ENCODE assay signal across 11 cellular contexts in genomic region chr19:55440411-55441105, GRCh38. TPM values are rescaled to one million over a fixed set of nuclear protein-coding genes. Genes with fewer than 3 reads are reported as not detected.
DNase-seq lines count a peak whose midpoint lies in the region; ATAC-seq and TF ChIP-seq lines count a peak whose summit lies in the region.
"Had no signal": no experiment of that assay in that cellular context is flagged by ENCODE, and none has a peak within 500 bp of the region (broad histone marks: within the 10 kb centered on the region; RNA-seq: fewer than 3 reads in every experiment).

No MANE protein-coding gene starts in this region.

- H4K20me1 ChIP-seq in BLaER1 treated with 17β-estradiol and CSF1 and Interleukin-3, amounts not matched to agents 10 nM and 100 nM, result peaks cover 0 to 44% (median 4%) of the 10 kb centered on the region in 11 experiments; a peak in 10 of 22 replicates

- peaks cover 48 to 77% (median 59%) of the 10 kb centered on the region in 3 donors for H3K27me3 Mint-ChIP-seq in CD14-positive monocyte (ENCODE audit: low read depth in 3 of 3)

- no peak overlapping the region for H3K9ac ChIP-seq in BLaER1 treated with 17β-estradiol and CSF1 and Interleukin-3, amounts not matched to agents 10 nM and 100 nM

- peak overlapping the region in 1 of 2 donors; percentile 92 for H3K4me3 Mint-ChIP-seq in CD14-positive monocyte

- H3K36me3 Mint-ChIP-seq in CD14-positive monocyte, result peaks cover 5 to 12% of the 10 kb centered on the region in 2 donors

- H3K9me3 Mint-ChIP-seq in CD14-positive monocyte, result peaks cover 0 to 38% (median 13%) of the 10 kb centered on the region in 7 donors
- H3K9me3 Mint-ChIP-seq: stimulated activated naive CD8-positive, alpha-beta T cell treated with anti-CD3 and anti-CD28 coated beads, Interleukin-15, Interleukin-2, amounts not matched to agents 100 ng/mL and 50 ng/mL, for 24 hours had no signal

- intact Hi-C loops in CD14-positive monocyte (cut with micrococcal nuclease), result no loop called here

- H3K36me3 ChIP-seq in BLaER1 treated with 17β-estradiol and CSF1 and Interleukin-3, amounts not matched to agents 10 nM and 100 nM, result no peaks in the 10 kb centered on the region

- peaks cover 0 to 12% (median 0%) of the 10 kb centered on the region in 11 experiments; a peak in 1 of 22 replicates for H3K9me3 ChIP-seq in BLaER1 treated with 17β-estradiol and CSF1 and Interleukin-3, amounts not matched to agents 10 nM and 100 nM (replicated peaks in 1 of 11)
- no peaks in the 10 kb centered on the region for H3K9me3 ChIP-seq in iPS-18c (ENCODE audit: control insufficient read depth, insufficient read depth, low read length)

- peak overlapping the region in 2 of 10 experiments; percentile 5; a peak in 2 of 20 replicates for H3K4me3 ChIP-seq in BLaER1 treated with 17β-estradiol and CSF1 and Interleukin-3, amounts not matched to agents 10 nM and 100 nM
- peak overlapping the region; percentile 72 for H3K4me3 ChIP-seq in iPS-18c (ENCODE audit: insufficient read depth, low read depth, low read length)
- H3K4me3 ChIP-seq: skin epidermis had no signal

- H3K4me1 ChIP-seq in BLaER1 treated with 17β-estradiol and CSF1 and Interleukin-3, amounts not matched to agents 10 nM and 100 nM, result peaks cover 0 to 22% (median 17%) of the 10 kb centered on the region in 10 experiments; a peak in 15 of 20 replicates

- H3K27me3 ChIP-seq in BLaER1 treated with 17β-estradiol and CSF1 and Interleukin-3, amounts not matched to agents 10 nM and 100 nM, result peaks cover 83 to 100% (median 98%) of the 10 kb centered on the region in 11 experiments

- no peak overlapping the region for H3K27ac ChIP-seq in BLaER1 treated with 17β-estradiol and CSF1 and Interleukin-3, amounts not matched to agents 10 nM and 100 nM
- H3K27ac ChIP-seq: skin epidermis had no signal

- peak overlapping the region in 7 of 11 experiments; percentile 5 to 80 (median 45); a peak in 13 of 22 replicates for H3K4me2 ChIP-seq in BLaER1 treated with 17β-estradiol and CSF1 and Interleukin-3, amounts not matched to agents 10 nM and 100 nM

- H3K27ac Mint-ChIP-seq in CD14-positive monocyte, result peak overlapping the region in 1 of 7 donors; percentile 79
- H3K27ac Mint-ChIP-seq: stimulated activated naive CD8-positive, alpha-beta T cell treated with anti-CD3 and anti-CD28 coated beads, Interleukin-15, Interleukin-2, amounts not matched to agents 100 ng/mL and 50 ng/mL, for 24 hours had no signal

- no peak for TF ChIP-seq CTCF in CD14-positive monocyte (IDR thresholded peaks at IDR 0.05)

- DNase-seq in ELR (ENCODE audit: low read depth), result peak; percentile 27
- DNase-seq in RPMI8226, result peak; percentile 42
- DNase-seq in AG20443 (ENCODE audit: low spot score), result no peak
- DNase-seq in CD14-positive monocyte (ENCODE audit: low spot score), result no peak
- DNase-seq: NCI-H1694 had no signal

- ATAC-seq in GM21723 (IDR thresholded peaks at IDR 0.05; ENCODE audit: unreplicated experiment), result no peak
- ATAC-seq in GM18867 (IDR thresholded peaks at IDR 0.05; ENCODE audit: unreplicated experiment), result no peak

- peaks cover 21% of the 10 kb centered on the region for H3K4me1 Mint-ChIP-seq in CD14-positive monocyte

RNA-seq across cellular contexts. Expression of gene SHISA7, which starts 2.5 kb away (rescaled TPM):
- polyA plus RNA-seq in CD14-positive monocyte, result not detected

RNA-seq across cellular contexts. Expression of gene ISOC2, which starts 20.9 kb away (rescaled TPM):
- 10 to 100 TPM; 14.9 to 20.2 TPM for polyA plus RNA-seq in CD14-positive monocyte

RNA-seq across cellular contexts. Expression of gene C19orf85, which starts 24.0 kb away (rescaled TPM):
- polyA plus RNA-seq in CD14-positive monocyte, result not detected

RNA-seq across cellular contexts. Expression of gene UBE2S, which starts 33.0 kb away (rescaled TPM):
- polyA plus RNA-seq in CD14-positive monocyte, result 10 to 100 TPM; 16.1 to 21.9 TPM

RNA-seq across cellular contexts. Expression of gene ZNF628, which starts 35.9 kb away (rescaled TPM):
- under 1 TPM in 1 of 2 donors, not detected in 1; 0.50 TPM for polyA plus RNA-seq in CD14-positive monocyte

Comparison
In these comparisons a context has a peak if more than half of its experiments do, and no peak if none do; other contexts are left out.
1. DNase-seq: peak in ELR (single experiment) and RPMI8226 (single experiment); none in AG20443 (single experiment) and CD14-positive monocyte (single experiment).